Comparison of ENCODE assay signal across 21 cellular contexts in genomic region chr1:213389061-213389581, GRCh38.
DNase-seq lines count a peak whose midpoint lies in the region; ATAC-seq and TF ChIP-seq lines count a peak whose summit lies in the region.
"Had no signal": no experiment of that assay in that cellular context is flagged by ENCODE, and none has a peak within 500 bp of the region (broad histone marks: within the 10 kb centered on the region; RNA-seq: fewer than 3 reads in every experiment).

No MANE protein-coding gene starts in this region.

- ATAC-seq in right cardiac atrium, result peak; percentile 18 to 19
- no peak for ATAC-seq in HG02852 (IDR thresholded peaks at IDR 0.05; ENCODE audit: unreplicated experiment)
- ATAC-seq: naive thymus-derived CD8-positive, alpha-beta T cell; T-cell had no signal

- H3K4me1 ChIP-seq in right cardiac atrium (ENCODE audit: control insufficient read depth, insufficient read depth, low read length), result no peaks in the 10 kb centered on the region
- H3K4me1 ChIP-seq: parathyroid adenoma, Peyer's patch, SJSA1 had no signal

- H3K27me3 ChIP-seq in right cardiac atrium (ENCODE audit: control insufficient read depth, insufficient read depth), result no peaks in the 10 kb centered on the region
- H3K27me3 ChIP-seq: cardiac muscle cell, Peyer's patch had no signal

- WGBS in right cardiac atrium, result 90% methylated on average over 20 of the region's 20 CpGs

- peak; percentile 8 for DNase-seq in DMS 273 (lab: John Stamatoyannopoulos, UW; ENCODE audit: unreplicated experiment)
- DNase-seq in DMS 273 treated with DMSO at 0.1 percent for 48 hours (lab: John Stamatoyannopoulos, UW), result no peak
- peak; percentile 59 for DNase-seq in astrocyte of the hippocampus (ENCODE audit: low read depth, low spot score)
- DNase-seq in right cardiac atrium, result peak in 2 of 3 donors; percentile 40 to 46
- DNase-seq in posterior cingulate gyrus, result peak; percentile 37 to 96 (median 58)
- DNase-seq in coronary artery (ENCODE audit: low spot score), result no peak
- no peak for DNase-seq in cortex of kidney (lab: John Stamatoyannopoulos, UW)
- DNase-seq: activated CD4-positive, alpha-beta T cell treated with anti-CD3 and anti-CD28 coated beads, Interleukin-2, amount 50 U/mL, for 48 hours; activated CD8-positive, alpha-beta memory T cell treated with anti-CD3 and anti-CD28 coated beads, Interleukin-2, amount 50 U/mL, for 48 hours; activated gamma-delta T cell; CD4-positive, alpha-beta T cell; KBM-7; naive thymus-derived CD8-positive, alpha-beta T cell; NCI-H1417 treated with DMSO at 0.1 percent for 48 hours; Peyer's patch; T-cell had no signal

- H3K4me3 ChIP-seq in right cardiac atrium (ENCODE audit: low read length) (no peak overlapping the region), coronary artery (no peak overlapping the region)
- H3K4me3 ChIP-seq: cardiac muscle cell, Peyer's patch, SJSA1 had no signal

- H3K27ac ChIP-seq in right cardiac atrium (ENCODE audit: low read length), result no peak overlapping the region
- no peak overlapping the region for H3K27ac ChIP-seq in coronary artery
- H3K27ac ChIP-seq: 22Rv1, cardiac muscle cell, parathyroid adenoma, Peyer's patch, SJSA1 had no signal

- intact Hi-C loops in right cardiac atrium (cut with DNase I) (no loop called here), posterior cingulate gyrus (cut with DNase I) (no loop called here)

- TF ChIP-seq CTCF in coronary artery (IDR thresholded peaks at IDR 0.05), result no peak

- no peaks in the 10 kb centered on the region for H3K9me3 ChIP-seq in right cardiac atrium (ENCODE audit: control insufficient read depth, low read length)
- H3K9me3 ChIP-seq: Peyer's patch, SJSA1 had no signal

Comparison
In these comparisons a context has a peak if more than half of its experiments do, and no peak if none do; other contexts are left out.
1. DNase-seq: peak in DMS 273 (single experiment), astrocyte of the hippocampus (single experiment), right cardiac atrium (2 of 3) and posterior cingulate gyrus (10 of 10); none in DMS 273 treated with DMSO at 0.1 percent for 48 hours (single experiment), coronary artery (single experiment) and cortex of kidney (single experiment).